8 cellular contexts compared by ENCODE assay signal in genomic region chr11:116772443-116773202, GRCh38. TPM values are rescaled to one million over a fixed set of nuclear protein-coding genes. Genes with fewer than 3 reads are reported as not detected.
DNase-seq lines count a peak whose midpoint lies in the region; ATAC-seq, FAIRE-seq and TF ChIP-seq lines count a peak whose summit lies in the region.

BUD13 (minus strand) TSS chr11:116772987; CDS start chr11:116772964, 23 bp downstream.

- no peak for TF ChIP-seq RAD21 in H1 (IDR thresholded peaks at IDR 0.05 in 1 of 2, conservative IDR thresholded peaks at IDR 0.05 in 1 of 2; ENCODE audit: low read depth in 2 of 2, low read length in 2 of 2)

- ATAC-seq in GM19467 (IDR thresholded peaks at IDR 0.05; ENCODE audit: unreplicated experiment), result peak; percentile 84

- H3K4me1 ChIP-seq in H1 (replicated peaks in 1 of 4; ENCODE audit: control insufficient read depth in 3 of 4, insufficient read depth in 4 of 4, low read length in 3 of 4), result peaks cover 0 to 5% (median 3%) of the 10 kb centered on the region in 4 experiments; a peak in 2 of 7 replicates
- H3K4me1 ChIP-seq in mesendoderm (ENCODE audit: control insufficient read depth, low read depth, low read length), result peaks cover 3% of the 10 kb centered on the region

- H3K79me1 ChIP-seq in H1 (ENCODE audit: low read depth, low read length) (no peaks in the 10 kb centered on the region), mesendoderm (ENCODE audit: low read length) (peaks cover 4% of the 10 kb centered on the region)

- CTCF ChIA-PET in H1 (lab: Charles Lee; ENCODE audit: partially characterized antibody), result interaction anchor here (1.0 to 2.3 kb wide), 2 partner anchors 18 to 29 kb away, joined by 3 to 8 read pairs; no protein-coding TSS in a partner anchor

- H2AK5ac ChIP-seq in H1 (ENCODE audit: low read depth, low read length) (0 out of 2 replicates have a peak within 1 kb of the TSS, but pooled peaks have one; percentile 10), mesendoderm (ENCODE audit: low read length) (no peak within 1 kb of the TSS)

- H2BK120ac ChIP-seq in H1 (replicated peaks; ENCODE audit: low read depth, low read length), result peak within 1 kb of the TSS; percentile 59
- peak within 1 kb of the TSS; percentile 54 for H2BK120ac ChIP-seq in mesendoderm (ENCODE audit: low read depth, low read length)

- H2BK20ac ChIP-seq in H1 (ENCODE audit: low read length), result 0 out of 2 replicates have a peak within 1 kb of the TSS, but pooled peaks have one; percentile 55

- H3K4me2 ChIP-seq in H1 (ENCODE audit: insufficient read depth in 1 of 2, low read depth in 2 of 2, low read length in 2 of 2) (peak within 1 kb of the TSS; percentile 97 to 99), mesendoderm (ENCODE audit: low read length) (peak within 1 kb of the TSS; percentile 92)

- H4K5ac ChIP-seq in H1 (ENCODE audit: insufficient read length, low read depth, low read length) (peak within 1 kb of the TSS; percentile 99), mesendoderm (ENCODE audit: low read length) (no peak within 1 kb of the TSS)

- H3K4ac ChIP-seq in H1 (replicated peaks; ENCODE audit: insufficient read length, low read depth, low read length) (peak within 1 kb of the TSS; percentile 6), mesendoderm (ENCODE audit: low read depth, low read length) (peak within 1 kb of the TSS; percentile 89)

- H3K9me3 ChIP-seq in H1 (ENCODE audit: insufficient read depth in 2 of 2, low read depth in 1 of 2, low read length in 1 of 2), result no peaks in the 10 kb centered on the region

- no peak within 1 kb of the TSS for H2BK15ac ChIP-seq in H1 (ENCODE audit: low read length)
- H2BK15ac ChIP-seq in mesendoderm (replicated peaks; ENCODE audit: low read depth), result no peak within 1 kb of the TSS

- peak within 1 kb of the TSS; percentile 99 for H2AFZ ChIP-seq in H1 (ENCODE audit: low read length)

- H3K56ac ChIP-seq in H1 (replicated peaks; ENCODE audit: insufficient read length, low read depth, low read length) (peak within 1 kb of the TSS; percentile 94), mesendoderm (ENCODE audit: low read length) (peak within 1 kb of the TSS; percentile 98)

- peak within 1 kb of the TSS; percentile 13 for H3K14ac ChIP-seq in H1 (ENCODE audit: insufficient read length)

- peaks cover 0 to 1% of the 10 kb centered on the region in 2 experiments for H4K20me1 ChIP-seq in H1 (replicated peaks in 1 of 2; ENCODE audit: control insufficient read depth in 1 of 2, insufficient read depth in 2 of 2, low read length in 2 of 2)

- H3K9ac ChIP-seq in H1 (replicated peaks in 1 of 4; ENCODE audit: extremely low read depth in 1 of 4, low read depth in 3 of 4, low read length in 3 of 4), result peak within 1 kb of the TSS; percentile 82 to 94 (median 91)
- peak within 1 kb of the TSS; percentile 98 for H3K9ac ChIP-seq in mesendoderm (ENCODE audit: low read length)

- TF ChIP-seq CTCF in H1 (IDR thresholded peaks at IDR 0.05; ENCODE audit: control extremely low read depth in 1 of 3, insufficient read depth in 1 of 3, low read depth in 1 of 3, low read length in 3 of 3), result no peak

- FAIRE-seq in H1 (lab: Jason Lieb, UNC), result no peak

- H3K23me2 ChIP-seq in H1 (ENCODE audit: low read depth, low read length), result peaks cover 8% of the 10 kb centered on the region

- H3K18ac ChIP-seq in H1 (ENCODE audit: extremely low read depth, low read length), result peak within 1 kb of the TSS; percentile 96
- peak within 1 kb of the TSS; percentile 94 for H3K18ac ChIP-seq in mesendoderm (ENCODE audit: low read length)

- H4K8ac ChIP-seq in H1 (ENCODE audit: extremely low read depth, insufficient read depth, low read length), result peak within 1 kb of the TSS; percentile 94
- no peak within 1 kb of the TSS for H4K8ac ChIP-seq in mesendoderm (ENCODE audit: low read depth, low read length)

- H3K79me2 ChIP-seq in H1 (ENCODE audit: control insufficient read depth in 1 of 2, insufficient read depth in 2 of 2, low read length in 2 of 2) (peaks cover 12 to 22% of the 10 kb centered on the region in 2 experiments), mesendoderm (ENCODE audit: control insufficient read depth, insufficient read depth, low read length) (peaks cover 19% of the 10 kb centered on the region)

- H3K4me3 ChIP-seq in H1 (ENCODE audit: extremely low read depth in 1 of 4, insufficient read depth in 2 of 4, low read depth in 3 of 4, low read length in 4 of 4), result peak within 1 kb of the TSS; percentile 76 to 96 (median 84)
- peak within 1 kb of the TSS; percentile 89 for H3K4me3 ChIP-seq in mesendoderm (ENCODE audit: low read length)

- H4K91ac ChIP-seq in H1 (replicated peaks; ENCODE audit: insufficient read length, low read length), result peak within 1 kb of the TSS; percentile 38

- TF ChIP-seq EP300 in H1 (IDR thresholded peaks at IDR 0.05; ENCODE audit: borderline replicate concordance in 1 of 2, low read depth in 2 of 2, low read length in 2 of 2), result peak; percentile 26 to 40; a peak in 1 of 3 replicates

- POLR2A ChIA-PET in H1 (lab: Charles Lee; ENCODE audit: partially characterized antibody), result interaction anchor here (1.1 to 3.6 kb wide), 3 partner anchors 11 to 87 kb away, joined by 4 to 29 read pairs (median 13); partner anchors contain the start of genes APOA5 and ZPR1

- H3K23ac ChIP-seq in H1 (ENCODE audit: insufficient read length), result no peak within 1 kb of the TSS
- no peak within 1 kb of the TSS for H3K23ac ChIP-seq in mesendoderm (ENCODE audit: low read length)

- no peak within 1 kb of the TSS for H2BK12ac ChIP-seq in H1 (ENCODE audit: low read depth, low read length)

- peaks cover 3 to 33% (median 14%) of the 10 kb centered on the region in 4 experiments; a peak in 6 of 8 replicates for H3K36me3 ChIP-seq in H1 (ENCODE audit: control insufficient read depth in 2 of 4, insufficient read depth in 4 of 4, low read length in 3 of 4)
- peaks cover 2% of the 10 kb centered on the region for H3K36me3 ChIP-seq in mesendoderm (ENCODE audit: control insufficient read depth, insufficient read depth, low read length)

- TF ChIP-seq POLR2A in H1 (IDR thresholded peaks at IDR 0.05; ENCODE audit: control extremely low read depth in 1 of 2, low read depth in 2 of 2, low read length in 2 of 2), result peak; percentile 20 to 96

- peak within 1 kb of the TSS; percentile 76; the same call in 1 of the 2 replicates for H2BK5ac ChIP-seq in H1 (ENCODE audit: low read depth, low read length)
- peak within 1 kb of the TSS; percentile 98 for H2BK5ac ChIP-seq in mesendoderm (ENCODE audit: low read length)

- peak within 1 kb of the TSS; percentile 90 for H3K27ac ChIP-seq in H1 (ENCODE audit: low read depth, low read length)
- H3K27ac ChIP-seq in mesendoderm (ENCODE audit: low read depth, low read length), result peak within 1 kb of the TSS; percentile 76

- WGBS in H1 (ENCODE audit: extremely low coverage in 1 of 2, insufficient coverage in 1 of 2, insufficient read length in 1 of 2, insufficient replicate concordance in 2 of 2, low coverage in 1 of 2, low lambda C conversion rate in 2 of 2, missing lambda C conversion rate in 1 of 2), 2 experiments, result 2% methylated on average over 47 of the region's 73 CpGs; no CpG with 5 or more reads in 1 of the 2 experiments
- no CpG with 5 or more reads among the region's 73 CpGs for WGBS in mesendoderm (ENCODE audit: extremely low coverage, insufficient coverage, low lambda C conversion rate)

- peak; percentile 68 for DNase-seq in CMK (ENCODE audit: low read depth)
- peak; percentile 42 for DNase-seq in HS-27A (ENCODE audit: low read depth)
- peak; percentile 81 for DNase-seq in NOMO-1 treated with dmso at 0.1 percent for 144 hours (lab: John Stamatoyannopoulos, UW; ENCODE audit: unreplicated experiment)
- DNase-seq in activated CD8-positive, alpha-beta memory T cell treated with anti-CD3 and anti-CD28 coated beads for 48 hours (ENCODE audit: low read depth in 2 of 3, low spot score in 2 of 3), result peak; percentile 88 to 97 (median 91)
- peak; percentile 50 to 96 for DNase-seq in H1 (ENCODE audit: low read depth in 1 of 2, low spot score in 2 of 2)
- DNase-seq in mesendoderm, result peak; percentile 93
- DNase-seq in stimulated activated CD8-positive, alpha-beta memory T cell treated with anti-CD3 and anti-CD28 coated beads, Interleukin-15, amount 100 ng/mL, for 24 hours (ENCODE audit: low read depth), result peak; percentile 92

- H3K27me3 ChIP-seq in H1 (replicated peaks in 1 of 4; ENCODE audit: control insufficient read depth in 3 of 4, extremely low read depth in 1 of 4, insufficient read depth in 3 of 4, low read length in 3 of 4), result no peaks in the 10 kb centered on the region
- H3K27me3 ChIP-seq in mesendoderm (ENCODE audit: insufficient read depth, low read length, poor library complexity), result no peaks in the 10 kb centered on the region

TF ChIP-seq in H1, 55 proteins besides CTCF, POLR2A, EP300 and RAD21 (continues in another document):
- TF ChIP-seq ZNF274 (IDR thresholded peaks at IDR 0.05; ENCODE audit: borderline replicate concordance, extremely low read depth, low read length), result no peak
- no peak for TF ChIP-seq RFX5 (IDR thresholded peaks at IDR 0.05; ENCODE audit: borderline replicate concordance, low read depth, low read length)
- TF ChIP-seq SP2 (IDR thresholded peaks at IDR 0.05; ENCODE audit: low read length), result no peak
- no peak; the same call in 1 of the 2 replicates for TF ChIP-seq CHD2 (IDR thresholded peaks at IDR 0.05; ENCODE audit: low read length)
- no peak for TF ChIP-seq CBX5 (IDR thresholded peaks at IDR 0.05; ENCODE audit: low read depth, low read length)
- TF ChIP-seq TCF12 (IDR thresholded peaks at IDR 0.05; ENCODE audit: low read depth, low read length), result 0 out of 2 replicates have a peak, but pooled peaks have one; percentile 63
- peak; percentile 47; the same call in 1 of the 2 replicates for TF ChIP-seq FOSL1 (IDR thresholded peaks at IDR 0.05; ENCODE audit: insufficient read depth, low read depth, low read length)
- peak; percentile 98; the same call in 1 of the 2 replicates for TF ChIP-seq RBBP5 (IDR thresholded peaks at IDR 0.05; ENCODE audit: borderline replicate concordance, low read depth, low read length)
- TF ChIP-seq TAF7 (optimal IDR thresholded peaks at IDR 0.05; ENCODE audit: borderline replicate concordance, low read depth, low read length), result peak; percentile 74

RNA-seq across cellular contexts. Expression of gene BUD13, which starts in this region (rescaled TPM):
- 24.8 TPM in 2 replicates for total RNA-seq in H1 (2021; fragmentation: NEBNext Ultra II Directional; extraction: Animal tissue kit (Norgen Biotek cat#: 25700))
- 22.0 and 27.2 TPM in 2 replicates for polyA plus RNA-seq in H1 (2011; rRNA removed)
- 27.8 TPM for polyA plus RNA-seq in H1 (2011; cell fraction: cytosol; rRNA removed)
- polyA plus RNA-seq in H1 (2011; cell fraction: nucleus; rRNA removed), result 20.1 TPM
- 27.5 to 33.0 TPM (median 28.6 TPM) in 4 replicates for polyA plus RNA-seq in H1 (2012, experiment 1 of 2)
- 16.3 TPM for polyA plus RNA-seq in H1 (2012, experiment 2 of 2)
- polyA plus RNA-seq in H1 (2013, experiment 1 of 2), result 23.0 TPM
- 20.2 TPM for polyA plus RNA-seq in H1 (2013, experiment 2 of 2)
- 26.8 and 27.4 TPM in 2 replicates for polyA minus RNA-seq in H1 (2011; rRNA and poly(A)+ RNA removed)
- 15.7 TPM for polyA minus RNA-seq in H1 (2011; cell fraction: cytosol; rRNA and poly(A)+ RNA removed)
- polyA minus RNA-seq in H1 (2011; cell fraction: nucleus; rRNA and poly(A)+ RNA removed), result 17.9 TPM
- 28.7 TPM for polyA plus RNA-seq in mesendoderm (2013, experiment 1 of 2)
- 28.6 TPM for polyA plus RNA-seq in mesendoderm (2013, experiment 2 of 2)

Comparison
In these comparisons a context has a peak if more than half of its experiments do, and no peak if none do; other contexts are left out.
1. Peak in every context shown above with its lines: DNase-seq, ATAC-seq, H3K4me3 ChIP-seq and H3K27ac ChIP-seq.
2. DNase-seq: peak in every context shown above with its lines; median percentile 93 in mesendoderm; 92 in stimulated activated CD8-positive, alpha-beta memory T cell treated with anti-CD3 and anti-CD28 coated beads, Interleukin-15, amount 100 ng/mL, for 24 hours; 91 in activated CD8-positive, alpha-beta memory T cell treated with anti-CD3 and anti-CD28 coated beads for 48 hours; 81 in NOMO-1 treated with dmso at 0.1 percent for 144 hours; 73 in H1; 68 in CMK; 42 in HS-27A.